In the genomic region with DNA sequence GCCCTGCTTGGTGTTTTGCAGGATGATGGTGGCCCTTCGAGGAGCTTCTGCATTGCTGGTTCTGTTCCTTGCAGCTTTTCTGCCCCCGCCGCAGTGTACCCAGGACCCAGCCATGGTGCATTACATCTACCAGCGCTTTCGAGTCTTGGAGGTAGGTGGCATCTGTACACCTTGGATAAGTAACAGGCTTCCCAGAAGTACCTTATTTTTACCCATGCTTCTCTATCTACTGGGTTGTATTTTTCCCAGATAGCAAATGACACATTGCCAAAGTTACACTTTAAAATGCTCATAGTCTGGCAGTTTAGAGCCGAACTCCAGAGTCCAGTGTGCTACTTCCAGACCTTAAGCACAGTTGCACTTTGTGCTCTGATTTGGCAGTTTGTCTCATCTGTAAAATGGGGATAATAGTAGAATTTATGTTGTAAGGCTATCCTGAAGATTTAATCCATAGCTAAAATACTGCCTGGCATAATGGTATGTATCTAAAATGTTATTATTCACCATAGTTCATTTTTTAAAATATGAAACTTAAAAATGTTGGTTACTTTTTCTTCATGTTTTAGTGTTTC, we compare ENCODE assay signal across 15 cellular contexts. TPM values are rescaled to one million over a fixed set of nuclear protein-coding genes. Genes with fewer than 3 reads are reported as not detected.
DNase-seq lines count a peak whose midpoint lies in the region; ATAC-seq and TF ChIP-seq lines count a peak whose summit lies in the region.
"Had no signal": no experiment of that assay in that cellular context is flagged by ENCODE, and none has a peak within 500 bp of the region (broad histone marks: within the 10 kb centered on the region; RNA-seq: fewer than 3 reads in every experiment).

No MANE protein-coding gene starts in this region.

- no peak for DNase-seq in AG10803 (ENCODE audit: low read depth)
- no peak for DNase-seq in esophagus squamous epithelium (lab: John Stamatoyannopoulos, UW)
- no peak for DNase-seq in lung (ENCODE audit: low spot score)
- DNase-seq: activated CD4-positive, alpha-beta T cell treated with anti-CD3 and anti-CD28 coated beads, Interleukin-2, amount 10 ng/mL, durations not matched to agents 7 days and 5 days; activated naive CD8-positive, alpha-beta T cell treated with anti-CD3 and anti-CD28 coated beads, Interleukin-2, amount 10 ng/mL, durations not matched to agents 7 days and 5 days; activated T-cell treated with anti-CD3 and anti-CD28 coated beads, Interleukin-2, amount 50 U/mL, for 24 hours; MM.1S; NCI-H2107 had no signal

- no peak for ATAC-seq in lung (ENCODE audit: insufficient read depth, low FRiP score)
- ATAC-seq in activated CD4-positive, CD25-positive, alpha-beta regulatory T cell treated with anti-CD3 and anti-CD28 coated beads, Interleukin-2, amount 50 U/mL, for 24 hours, result no peak
- ATAC-seq in HG02840 (IDR thresholded peaks at IDR 0.05; ENCODE audit: low FRiP score, unreplicated experiment), result no peak
- no peak for ATAC-seq in HG03097 (IDR thresholded peaks at IDR 0.05; ENCODE audit: low FRiP score, unreplicated experiment)
- no peak for ATAC-seq in HG03025 (IDR thresholded peaks at IDR 0.05; ENCODE audit: low FRiP score, unreplicated experiment)

- H3K27me3 ChIP-seq in esophagus squamous epithelium (no peaks in the 10 kb centered on the region), lung (ENCODE audit: control insufficient read depth, insufficient read depth) (no peaks in the 10 kb centered on the region), stomach smooth muscle (ENCODE audit: control insufficient read depth in 1 of 2, insufficient read depth in 2 of 2, low read length in 2 of 2) (no peaks in the 10 kb centered on the region)

- H3K36me3 ChIP-seq in esophagus squamous epithelium (no peaks in the 10 kb centered on the region), lung (ENCODE audit: control insufficient read depth in 2 of 2, insufficient read depth in 2 of 2, low read length in 2 of 2) (no peaks in the 10 kb centered on the region), stomach smooth muscle (ENCODE audit: control insufficient read depth in 2 of 2, insufficient read depth in 2 of 2, low read length in 2 of 2) (no peaks in the 10 kb centered on the region)

- H3K4me1 ChIP-seq in esophagus squamous epithelium (no peaks in the 10 kb centered on the region), lung (ENCODE audit: control insufficient read depth in 2 of 2, insufficient read depth in 2 of 2, low read length in 2 of 2) (peaks cover 0 to 4% of the 10 kb centered on the region in 2 donors), stomach smooth muscle (ENCODE audit: control insufficient read depth, insufficient read depth, low read length) (no peaks in the 10 kb centered on the region)

- intact Hi-C loops in esophagus squamous epithelium (cut with DNase I), result no loop called here

- WGBS in esophagus squamous epithelium, 2 donors, result 47 to 72% methylated on average over 6 of the region's 6 CpGs
- 70 to 78% methylated on average over 6 of the region's 6 CpGs for WGBS in lung, 2 donors

- H3K27ac ChIP-seq in esophagus squamous epithelium (peak overlapping the region in 2 of 4 donors; percentile 61 to 69), lung (ENCODE audit: low read depth in 1 of 2, low read length in 1 of 2) (peak overlapping the region in 1 of 2 donors; percentile 65), stomach smooth muscle (ENCODE audit: low read length) (no peak overlapping the region)
- H3K27ac ChIP-seq: epithelial cell of prostate had no signal

- H3K9ac ChIP-seq in stomach smooth muscle (ENCODE audit: low read length in 2 of 2), result no peak overlapping the region

- TF ChIP-seq CTCF in AG10803 (conservative IDR thresholded peaks at IDR 0.05; ENCODE audit: low read length) (no peak), esophagus squamous epithelium (IDR thresholded peaks at IDR 0.05) (no peak), lung (IDR thresholded peaks at IDR 0.05; ENCODE audit: control extremely low read depth, extremely low read depth) (no peak)

- H3K9me3 ChIP-seq in esophagus squamous epithelium (no peaks in the 10 kb centered on the region), lung (ENCODE audit: control insufficient read depth in 2 of 2, insufficient read depth in 1 of 2, low read length in 1 of 2) (peaks cover 0 to 1% of the 10 kb centered on the region in 2 donors), stomach smooth muscle (ENCODE audit: control insufficient read depth in 2 of 2, low read length in 2 of 2) (no peaks in the 10 kb centered on the region)

- H3K4me3 ChIP-seq in AG10803 (ENCODE audit: low read length) (peak overlapping the region; percentile 38), esophagus squamous epithelium (peak overlapping the region; percentile 0 to 57 (median 30)), lung (peak overlapping the region; percentile 39), stomach smooth muscle (ENCODE audit: low read length in 2 of 2) (peak overlapping the region; percentile 33 to 73)

- TF ChIP-seq POLR2A in esophagus squamous epithelium (IDR thresholded peaks at IDR 0.05), result no peak

RNA-seq across cellular contexts. Expression of gene OLFML1, which starts 0.6 kb away (rescaled TPM):
- total RNA-seq in esophagus squamous epithelium, result 1 to 10 TPM in 2 of 4 donors, under 1 TPM in 1, not detected in 1; 0.35 to 6.3 (median 2.4) TPM
- 10 to 100 TPM; 14.9 to 28.1 TPM for total RNA-seq in lung
- 1 to 10 TPM; 2.6 to 4.0 TPM for polyA plus RNA-seq in lung
- total RNA-seq: activated CD4-positive, alpha-beta T cell treated with anti-CD3 and anti-CD28 coated beads, Interleukin-2, amount 10 ng/mL, durations not matched to agents 7 days and 5 days; activated naive CD8-positive, alpha-beta T cell treated with anti-CD3 and anti-CD28 coated beads, Interleukin-2, amount 10 ng/mL, durations not matched to agents 7 days and 5 days; T-helper 2 cell treated with Interferon-gamma antibody and Interleukin-4, amounts not matched to agents 100 ng/mL and 5 ng/mL, for 36 hours had no signal

RNA-seq across cellular contexts. Expression of gene PPFIBP2, which starts 27.9 kb away (rescaled TPM):
- 10 to 100 TPM; 28.1 to 61.1 (median 49.4) TPM for total RNA-seq in esophagus squamous epithelium
- total RNA-seq in lung, result 10 to 100 TPM; 26.5 to 51.3 TPM
- polyA plus RNA-seq in lung, result 10 to 100 TPM in 1 of 2 donors, 1 to 10 TPM in 1; 7.7 to 10.8 TPM
